Comparison of ENCODE assay signal across 15 cellular contexts in genomic region chr2:216714412-216714775, GRCh38. TPM values are rescaled to one million over a fixed set of nuclear protein-coding genes. Genes with fewer than 3 reads are reported as not detected.
DNase-seq lines count a peak whose midpoint lies in the region; ATAC-seq and TF ChIP-seq lines count a peak whose summit lies in the region.
"Had no signal": no experiment of that assay in that cellular context is flagged by ENCODE, and none has a peak within 500 bp of the region (broad histone marks: within the 10 kb centered on the region; RNA-seq: fewer than 3 reads in every experiment).

No MANE protein-coding gene starts in this region.

- dilution Hi-C loops in mammary epithelial cell (cut with HindIII; ENCODE audit: low sequenced_read_pairs), result no loop called here

- CTCF ChIA-PET in mammary epithelial cell (lab: Charles Lee; ENCODE audit: low non-redundant PET), result no interaction called here
- CTCF ChIA-PET in activated CD4-positive, alpha-beta memory T cell treated with anti-CD3 and anti-CD28 coated beads, Interleukin-2, amount 10 ng/mL, durations not matched to agents 7 days and 5 days (lab: Charles Lee), result no interaction called here
- CTCF ChIA-PET in T-cell (lab: Charles Lee), result no interaction called here

- POLR2A ChIA-PET in activated CD4-positive, alpha-beta memory T cell treated with anti-CD3 and anti-CD28 coated beads, Interleukin-2, amount 10 ng/mL, durations not matched to agents 7 days and 5 days (lab: Charles Lee), result no interaction called here
- POLR2A ChIA-PET in T-cell (lab: Charles Lee), result no interaction called here

- no peak overlapping the region for H3K23ac ChIP-seq in mesenchymal stem cell (ENCODE audit: low read length in 2 of 2)

- 70% methylated on average over 3 of the region's 3 CpGs for WGBS in right cardiac atrium
- 72 to 78% (median 75%) methylated on average over 3 of the region's 3 CpGs for WGBS in heart left ventricle, 4 donors
- WGBS in mammary epithelial cell (ENCODE audit: low coverage, missing lambda C conversion rate), result 15% methylated on average over 3 of the region's 3 CpGs
- WGBS in mesenchymal stem cell, result 41% methylated on average over 3 of the region's 3 CpGs

- peaks cover 3% of the 10 kb centered on the region for H3K27me3 Mint-ChIP-seq in activated CD4-positive, alpha-beta memory T cell treated with anti-CD3 and anti-CD28 coated beads, Interleukin-2, amount 10 ng/mL, durations not matched to agents 7 days and 5 days
- peaks cover 0 to 17% of the 10 kb centered on the region in 2 donors for H3K27me3 Mint-ChIP-seq in T-cell

- H2BK120ac ChIP-seq in mesenchymal stem cell (ENCODE audit: low read depth, low read length), result peak overlapping the region; percentile 30

- H3K4me2 ChIP-seq in mammary epithelial cell (ENCODE audit: insufficient read depth, low read depth, low read length), result peak overlapping the region; percentile 67
- no peak overlapping the region for H3K4me2 ChIP-seq in mesenchymal stem cell (ENCODE audit: low read length, poor library complexity, severe bottlenecking)

- H4K20me1 ChIP-seq in mammary epithelial cell (ENCODE audit: insufficient read depth, low read length), result no peaks in the 10 kb centered on the region

- TF ChIP-seq POLR2A in heart left ventricle (IDR thresholded peaks at IDR 0.05), result no peak
- TF ChIP-seq POLR2A in erythroblast (IDR thresholded peaks at IDR 0.05; ENCODE audit: low read length), result no peak

- in situ Hi-C loops in mammary epithelial cell (cut with MboI; ENCODE audit: low sequenced_read_pairs in 2 of 2), result no loop called here

- H2AK5ac ChIP-seq in mesenchymal stem cell (ENCODE audit: low read length, severe bottlenecking), result peak overlapping the region; percentile 51

- no peak overlapping the region for H3K4me3 ChIP-seq in right cardiac atrium (ENCODE audit: low read length)
- H3K4me3 ChIP-seq in heart left ventricle, result no peak overlapping the region
- H3K4me3 ChIP-seq in mammary epithelial cell (replicated peaks in 1 of 3; ENCODE audit: insufficient read depth in 1 of 3, low read depth in 2 of 3, low read length in 3 of 3), result no peak overlapping the region
- H3K4me3 ChIP-seq in mesenchymal stem cell (ENCODE audit: insufficient read depth in 1 of 2, low read depth in 1 of 2, low read length in 2 of 2), result no peak overlapping the region
- H3K4me3 ChIP-seq: testis had no signal

- peaks cover 6% of the 10 kb centered on the region for H3K4me1 ChIP-seq in right cardiac atrium (ENCODE audit: control insufficient read depth, insufficient read depth, low read length)
- peaks cover 0 to 47% (median 5%) of the 10 kb centered on the region in 12 donors for H3K4me1 ChIP-seq in heart left ventricle
- peaks cover 58% of the 10 kb centered on the region for H3K4me1 ChIP-seq in mammary epithelial cell (ENCODE audit: insufficient read depth, low read length)
- H3K4me1 ChIP-seq in mesenchymal stem cell (ENCODE audit: control insufficient read depth, insufficient read depth, low read depth, low read length), result peaks cover 10% of the 10 kb centered on the region
- H3K4me1 ChIP-seq: testis had no signal

- H2AFZ ChIP-seq in mammary epithelial cell (ENCODE audit: low read depth, low read length) (peak overlapping the region; percentile 60), mesenchymal stem cell (ENCODE audit: low read depth, low read length) (no peak overlapping the region)

- H3K4ac ChIP-seq in mesenchymal stem cell (ENCODE audit: low read depth in 1 of 2, low read length in 2 of 2), result no peak overlapping the region

- H4K91ac ChIP-seq in mesenchymal stem cell (ENCODE audit: low read length), result peak overlapping the region; percentile 16

- H3K27me3 ChIP-seq in right cardiac atrium (ENCODE audit: control insufficient read depth, insufficient read depth), result no peaks in the 10 kb centered on the region
- no peaks in the 10 kb centered on the region for H3K27me3 ChIP-seq in heart left ventricle
- H3K27me3 ChIP-seq in mammary epithelial cell (ENCODE audit: insufficient read depth, low read length), result no peaks in the 10 kb centered on the region
- H3K27me3 ChIP-seq in mesenchymal stem cell (ENCODE audit: control insufficient read depth in 1 of 2, insufficient read depth in 1 of 2, low read length in 2 of 2), result peaks cover 0 to 10% of the 10 kb centered on the region in 2 experiments
- H3K27me3 ChIP-seq: testis had no signal

- H3K4me1 Mint-ChIP-seq in activated CD4-positive, alpha-beta memory T cell treated with anti-CD3 and anti-CD28 coated beads, Interleukin-2, amount 10 ng/mL, durations not matched to agents 7 days and 5 days, result no peaks in the 10 kb centered on the region
- H3K4me1 Mint-ChIP-seq in T-cell, result no peaks in the 10 kb centered on the region
- H3K4me1 Mint-ChIP-seq: activated T-helper 17 cell treated with anti-CD3 and anti-CD28 coated beads, Interleukin-2, amount 50 U/mL, for 72 hours had no signal

- no peak for DNase-seq in right cardiac atrium
- DNase-seq in heart left ventricle, result no peak
- DNase-seq in mammary epithelial cell, result peak; percentile 55
- DNase-seq in mesenchymal stem cell, result no peak
- no peak for DNase-seq in activated CD4-positive, alpha-beta memory T cell treated with anti-CD3 and anti-CD28 coated beads, Interleukin-2, amount 10 ng/mL, durations not matched to agents 7 days and 5 days
- DNase-seq in T-cell, result no peak
- DNase-seq in erythroblast (lab: John Stamatoyannopoulos, UW), result no peak
- DNase-seq: ACHN, NCI-H187 treated with DMSO at 0.1 percent for 48 hours, NCI-H526 treated with DMSO at 0.1 percent for 48 hours, T-helper 9 cell, testis had no signal

- H3K36me3 ChIP-seq in heart left ventricle, result no peaks in the 10 kb centered on the region
- no peaks in the 10 kb centered on the region for H3K36me3 ChIP-seq in mammary epithelial cell (ENCODE audit: insufficient read depth, low read length)
- H3K36me3 ChIP-seq in mesenchymal stem cell (ENCODE audit: control insufficient read depth in 1 of 2, insufficient read depth in 2 of 2, low read depth in 1 of 2, low read length in 2 of 2), result no peaks in the 10 kb centered on the region

- H3K79me1 ChIP-seq in mesenchymal stem cell (replicated peaks; ENCODE audit: low read length, poor library complexity, severe bottlenecking), result no peaks in the 10 kb centered on the region

- H2BK15ac ChIP-seq in mesenchymal stem cell (ENCODE audit: low read depth, poor library complexity, severe bottlenecking), result no peak overlapping the region

- peak overlapping the region; percentile 58 for H3K9ac ChIP-seq in mammary epithelial cell (ENCODE audit: insufficient read depth, low read length)
- peak overlapping the region; percentile 68 for H3K9ac ChIP-seq in mesenchymal stem cell (ENCODE audit: low read length)

- H3K4me3 Mint-ChIP-seq in activated CD4-positive, alpha-beta memory T cell treated with anti-CD3 and anti-CD28 coated beads, Interleukin-2, amount 10 ng/mL, durations not matched to agents 7 days and 5 days, result no peak overlapping the region
- H3K4me3 Mint-ChIP-seq in T-cell, result no peak overlapping the region
- H3K4me3 Mint-ChIP-seq: activated T-helper 17 cell treated with anti-CD3 and anti-CD28 coated beads, Interleukin-2, amount 50 U/mL, for 72 hours; mesothelial cell of epicardium had no signal

- BruUV-seq in mammary epithelial cell (replicated peaks; lab: Mats Ljungman, UMichigan), result no TSS peak

- H3K79me2 ChIP-seq in mammary epithelial cell (ENCODE audit: insufficient read depth, low read length), result no peaks in the 10 kb centered on the region

- H4K8ac ChIP-seq in mesenchymal stem cell (ENCODE audit: low read length), result no peak overlapping the region

- ATAC-seq in right cardiac atrium (no peak), heart left ventricle (no peak), GM21526 (IDR thresholded peaks at IDR 0.05; ENCODE audit: low FRiP score, unreplicated experiment) (no peak), T-cell (replicated peaks in 1 of 4) (no peak)
- ATAC-seq: activated T-helper 17 cell treated with anti-CD3 and anti-CD28 coated beads, Interleukin-2, amount 50 U/mL, for 72 hours had no signal

- H2BK12ac ChIP-seq in mesenchymal stem cell (ENCODE audit: low read length in 2 of 2), result peak overlapping the region; percentile 5 to 54

- H3K9me3 Mint-ChIP-seq in activated CD4-positive, alpha-beta memory T cell treated with anti-CD3 and anti-CD28 coated beads, Interleukin-2, amount 10 ng/mL, durations not matched to agents 7 days and 5 days, result no peaks in the 10 kb centered on the region
- H3K9me3 Mint-ChIP-seq in T-cell, result peaks cover 0 to 4% (median 0%) of the 10 kb centered on the region in 3 donors
- H3K9me3 Mint-ChIP-seq: activated T-helper 17 cell treated with anti-CD3 and anti-CD28 coated beads, Interleukin-2, amount 50 U/mL, for 72 hours; mesothelial cell of epicardium had no signal

- H3K27ac Mint-ChIP-seq in activated CD4-positive, alpha-beta memory T cell treated with anti-CD3 and anti-CD28 coated beads, Interleukin-2, amount 10 ng/mL, durations not matched to agents 7 days and 5 days, result no peak overlapping the region
- H3K27ac Mint-ChIP-seq in T-cell, result no peak overlapping the region
- H3K27ac Mint-ChIP-seq: activated T-helper 17 cell treated with anti-CD3 and anti-CD28 coated beads, Interleukin-2, amount 50 U/mL, for 72 hours had no signal

- no peaks in the 10 kb centered on the region for H3K36me3 Mint-ChIP-seq in activated CD4-positive, alpha-beta memory T cell treated with anti-CD3 and anti-CD28 coated beads, Interleukin-2, amount 10 ng/mL, durations not matched to agents 7 days and 5 days (ENCODE audit: low read depth)
- no peaks in the 10 kb centered on the region for H3K36me3 Mint-ChIP-seq in T-cell
- H3K36me3 Mint-ChIP-seq: mesothelial cell of epicardium had no signal

- intact Hi-C loops in right cardiac atrium (cut with DNase I), result no loop called here
- intact Hi-C loops in heart left ventricle (cut with DNase I), result loop anchor here in 3 of 10 donors (5.0 to 10.0 kb wide), 2 partner anchors 120 to 123 kb away; no protein-coding TSS in a partner anchor
- intact Hi-C loops in mammary epithelial cell (cut with micrococcal nuclease), result loop anchor here (5.0 kb wide), 1 partner anchor 63 kb away; no protein-coding TSS in a partner anchor

- H3K18ac ChIP-seq in mesenchymal stem cell (ENCODE audit: low read depth in 1 of 2, low read length in 2 of 2), result peak overlapping the region in 1 of 2 experiments; percentile 55

- H3K27ac ChIP-seq in right cardiac atrium (ENCODE audit: low read length) (peak overlapping the region; percentile 26), heart left ventricle (peak overlapping the region in 6 of 12 donors; percentile 1 to 58 (median 40)), mammary epithelial cell (ENCODE audit: insufficient read depth, low read depth, low read length) (peak overlapping the region; percentile 92), mesenchymal stem cell (ENCODE audit: low read length, poor library complexity, severe bottlenecking) (no peak overlapping the region)
- H3K27ac ChIP-seq: testis had no signal

- TF ChIP-seq CTCF in heart left ventricle (IDR thresholded peaks at IDR 0.05), result no peak
- TF ChIP-seq CTCF in mammary epithelial cell (conservative IDR thresholded peaks at IDR 0.05 in 1 of 2, IDR thresholded peaks at IDR 0.05 in 1 of 2; ENCODE audit: extremely low read depth in 1 of 2, insufficient read depth in 1 of 2, low read depth in 1 of 2, low read length in 2 of 2), result no peak

- no peak overlapping the region for H2BK5ac ChIP-seq in mesenchymal stem cell (ENCODE audit: low read depth, low read length, poor library complexity, severe bottlenecking)

- H3K9me3 ChIP-seq in right cardiac atrium (ENCODE audit: control insufficient read depth, low read length), result no peaks in the 10 kb centered on the region
- peaks cover 0 to 6% (median 0%) of the 10 kb centered on the region in 12 donors for H3K9me3 ChIP-seq in heart left ventricle
- H3K9me3 ChIP-seq in mammary epithelial cell (replicated peaks; ENCODE audit: insufficient read depth, low read length), result no peaks in the 10 kb centered on the region
- H3K9me3 ChIP-seq in mesenchymal stem cell (ENCODE audit: control insufficient read depth, low read length), result peaks cover 2% of the 10 kb centered on the region
- H3K9me3 ChIP-seq: testis had no signal

- no peak overlapping the region for H3K14ac ChIP-seq in mesenchymal stem cell (ENCODE audit: low read length in 2 of 2)

RNA-seq across cellular contexts. Expression of gene IGFBP5, which starts 19.0 kb away (rescaled TPM):
- total RNA-seq in right cardiac atrium, result 100 to 1,000 TPM; 170 to 409 (median 309) TPM
- 162 TPM for polyA plus RNA-seq in right cardiac atrium
- total RNA-seq in heart left ventricle, result 100 to 1,000 TPM in 8 of 9 donors, 10 to 100 TPM in 1; 83.1 to 441 (median 157) TPM
- polyA plus RNA-seq in heart left ventricle, result 100 to 1,000 TPM in 1 of 2 donors, 10 to 100 TPM in 1; 58.2 to 108 TPM
- 100 to 1,000 TPM in 1 of 2 donors, under 1 TPM in 1; 0.07 to 266 TPM for total RNA-seq in mammary epithelial cell
- polyA plus RNA-seq in mammary epithelial cell, result 0.11 TPM
- not detected for polyA minus RNA-seq in mammary epithelial cell
- polyA plus RNA-seq in mesenchymal stem cell (2013, experiment 1 of 2), result 440 TPM
- 419 TPM for polyA plus RNA-seq in mesenchymal stem cell (2013, experiment 2 of 2)
- not detected for total RNA-seq in activated CD4-positive, alpha-beta memory T cell treated with anti-CD3 and anti-CD28 coated beads, Interleukin-2, amount 10 ng/mL, durations not matched to agents 7 days and 5 days
- 1 to 10 TPM in 3 of 5 donors, not detected in 2; 3.3 to 6.6 (median 4.1) TPM for total RNA-seq in T-cell
- total RNA-seq: activated T-helper 17 cell treated with anti-CD3 and anti-CD28 coated beads, Interleukin-2, amount 50 U/mL, for 72 hours had no signal
